3 cellular contexts compared by ENCODE assay signal in genomic region chr12:1398673-1399072, GRCh38.
A peak's percentile ranks its signal among the peaks of the same experiment; 100 is the strongest.
TF ChIP-seq lines count a peak whose summit lies in the region.

No MANE protein-coding gene starts in this region.

TF ChIP-seq in SK-N-SH, 30 proteins besides CTCF, POLR2A, EP300 and RAD21 (continued from another document):
- TF ChIP-seq GABPA (IDR thresholded peaks at IDR 0.05; ENCODE audit: low read depth) (no peak), CHD2 (IDR thresholded peaks at IDR 0.05; ENCODE audit: low read length, partially characterized antibody) (no peak), SMC3 (IDR thresholded peaks at IDR 0.05; ENCODE audit: low read depth, low read length) (no peak), FOXJ3 (CRISPR knock-in tag; IDR thresholded peaks at IDR 0.05) (no peak), RXRA (IDR thresholded peaks at IDR 0.05; ENCODE audit: borderline replicate concordance, low read depth) (no peak), USF1 (IDR thresholded peaks at IDR 0.05; ENCODE audit: borderline replicate concordance, low read depth) (no peak), RFX5 (IDR thresholded peaks at IDR 0.05; ENCODE audit: low read length) (no peak)

TF ChIP-seq in SK-N-SH treated with all-trans-retinoic acid at 6 μM for 48 hours, 23 proteins besides CTCF, POLR2A, EP300 and RAD21 (continued from another document):
- TF ChIP-seq ZNF70 (CRISPR knock-in tag; IDR thresholded peaks at IDR 0.05) (no peak), TOX (CRISPR knock-in tag; IDR thresholded peaks at IDR 0.05; ENCODE audit: borderline replicate concordance) (no peak), TCF4 (CRISPR knock-in tag; IDR thresholded peaks at IDR 0.05; ENCODE audit: borderline replicate concordance) (no peak), POU6F1 (CRISPR knock-in tag; IDR thresholded peaks at IDR 0.05; ENCODE audit: borderline replicate concordance, low read depth) (no peak), ZFP30 (CRISPR knock-in tag; IDR thresholded peaks at IDR 0.05) (no peak)

TF ChIP-seq in GM12878, 131 proteins besides CTCF, POLR2A, EP300 and RAD21:
- no peak for TF ChIP-seq IRF3 (IDR thresholded peaks at IDR 0.05)
- no peak for TF ChIP-seq LARP7 (IDR thresholded peaks at IDR 0.05)
- peak; percentile 20; the same call in 1 of the 2 replicates for TF ChIP-seq SMC3 (IDR thresholded peaks at IDR 0.05; ENCODE audit: borderline replicate concordance, low read length)
- no peak for TF ChIP-seq MXI1 (IDR thresholded peaks at IDR 0.05; ENCODE audit: low read depth, low read length)
- no peak for TF ChIP-seq GABPA (IDR thresholded peaks at IDR 0.05; ENCODE audit: low read depth)
